1 cellular context compared by ENCODE assay signal in genomic region chr3:50675179-50676030, GRCh38.
TF ChIP-seq lines count a peak whose summit lies in the region.

No MANE protein-coding gene starts in this region.

TF ChIP-seq in GM23338, 12 proteins besides CTCF, POLR2A, EP300 and RAD21 (continued from another document):
- no peak for TF ChIP-seq ETS1 (IDR thresholded peaks at IDR 0.05)
- TF ChIP-seq EZH2 (IDR thresholded peaks at IDR 0.05; ENCODE audit: low read depth, unreplicated experiment), result no peak
- no peak for TF ChIP-seq ZNF331 (CRISPR knock-in tag; IDR thresholded peaks at IDR 0.05; ENCODE audit: low read depth)
- no peak for TF ChIP-seq REST (IDR thresholded peaks at IDR 0.05; ENCODE audit: unreplicated experiment)
- no peak for TF ChIP-seq NANOG (IDR thresholded peaks at IDR 0.05; ENCODE audit: borderline replicate concordance)
- no peak for TF ChIP-seq EZH2phosphoT487 (IDR thresholded peaks at IDR 0.05; ENCODE audit: unreplicated experiment)
- no peak for TF ChIP-seq ZNF114 (CRISPR knock-in tag; IDR thresholded peaks at IDR 0.05)
- no peak for TF ChIP-seq CREB1 (CRISPR knock-in tag; IDR thresholded peaks at IDR 0.05; ENCODE audit: low read depth)
